Comparison of ENCODE assay signal across 22 cellular contexts in the genomic region with DNA sequence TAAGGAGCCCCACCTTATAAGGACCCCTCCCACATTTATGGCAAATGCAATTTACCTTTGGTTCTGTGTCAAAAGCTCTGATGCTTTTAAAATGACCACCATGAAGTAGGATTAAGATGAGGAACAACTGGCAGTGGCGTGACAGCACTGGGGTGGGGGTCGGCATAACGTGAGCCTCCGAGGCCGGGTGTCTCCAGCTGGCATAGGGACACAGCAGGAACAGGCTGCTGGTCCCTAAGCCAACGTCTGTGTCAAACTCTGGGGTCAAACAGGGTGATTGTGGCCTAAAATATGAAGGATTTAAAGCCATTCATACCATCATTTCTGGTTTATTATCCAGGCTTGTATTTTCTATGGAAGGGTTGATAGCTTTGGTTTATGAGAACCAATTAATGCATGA.
"Had no signal": no experiment of that assay in that cellular context is flagged by ENCODE, and none has a peak within 500 bp of the region (broad histone marks: within the 10 kb centered on the region; RNA-seq: fewer than 3 reads in every experiment).

No MANE protein-coding gene starts in this region.

- H3K27ac Mint-ChIP-seq: immature natural killer cell; memory B cell; naive B cell; nephron progenitor cell; stimulated activated memory B cell treated with anti-CD40 and anti-IgM and Interleukin-4, amounts not matched to agents 10 μg/mL and 1 μg/mL and 100 μg/mL, for 72 hours had no signal

- H3K36me3 ChIP-seq: prostate gland, right atrium auricular region, spleen, transverse colon, upper lobe of right lung, uterus had no signal

- H3K27ac ChIP-seq: skin epidermis, spleen, transverse colon, upper lobe of right lung had no signal

- H3K9me3 ChIP-seq: prostate gland, right atrium auricular region, spleen, transverse colon, upper lobe of right lung, uterus had no signal

- H3K4me3 ChIP-seq: lung, prostate gland, right atrium auricular region, skin epidermis, spleen, transverse colon, upper lobe of right lung, uterus had no signal

- H3K27me3 ChIP-seq: right atrium auricular region, transverse colon, upper lobe of right lung, uterus had no signal

- H3K36me3 Mint-ChIP-seq: immature natural killer cell; memory B cell; naive B cell; stimulated activated memory B cell treated with anti-CD40 and anti-IgM and Interleukin-4, amounts not matched to agents 10 μg/mL and 1 μg/mL and 100 μg/mL, for 72 hours had no signal

- H3K4me1 Mint-ChIP-seq: immature natural killer cell; memory B cell; naive B cell; stimulated activated memory B cell treated with anti-CD40 and anti-IgM and Interleukin-4, amounts not matched to agents 10 μg/mL and 1 μg/mL and 100 μg/mL, for 72 hours had no signal

- ATAC-seq: left lobe of liver; sciatic nerve; stimulated activated memory B cell treated with anti-CD40 and anti-IgM and Interleukin-4, amounts not matched to agents 10 μg/mL and 1 μg/mL and 100 μg/mL, for 72 hours; stimulated activated naive CD8-positive, alpha-beta T cell treated with anti-CD3 and anti-CD28 coated beads, Interleukin-15, Interleukin-2, amounts not matched to agents 100 U/mL and 50 U/mL, for 24 hours; upper lobe of right lung had no signal

- H3K4me3 Mint-ChIP-seq: immature natural killer cell; memory B cell; naive B cell; nephron progenitor cell; stimulated activated memory B cell treated with anti-CD40 and anti-IgM and Interleukin-4, amounts not matched to agents 10 μg/mL and 1 μg/mL and 100 μg/mL, for 72 hours had no signal

- H3K9me3 Mint-ChIP-seq: immature natural killer cell; memory B cell; nephron progenitor cell; stimulated activated memory B cell treated with anti-CD40 and anti-IgM and Interleukin-4, amounts not matched to agents 10 μg/mL and 1 μg/mL and 100 μg/mL, for 72 hours had no signal

- H3K4me1 ChIP-seq: prostate gland, spleen, transverse colon, upper lobe of right lung had no signal

- H3K27me3 Mint-ChIP-seq: stimulated activated memory B cell treated with anti-CD40 and anti-IgM and Interleukin-4, amounts not matched to agents 10 μg/mL and 1 μg/mL and 100 μg/mL, for 72 hours had no signal

- DNase-seq: cortex of kidney; effector CD4-positive, alpha-beta T cell; hypothalamus; immature natural killer cell; islet precursor cell; naive B cell; nephron progenitor cell; nucleus accumbens; spleen; stimulated activated CD4-positive, alpha-beta T cell treated with anti-CD3 and anti-CD28 coated beads, Interleukin-4, amount 100 ng/mL, for 4 hours; stimulated activated naive CD8-positive, alpha-beta T cell treated with anti-CD3 and anti-CD28 coated beads, Interleukin-15, Interleukin-2, amounts not matched to agents 100 U/mL and 50 U/mL, for 24 hours; transverse colon; upper lobe of right lung; uterus had no signal
